Comparison of ENCODE assay signal across 8 cellular contexts in genomic region chr16:88810868-88811599, GRCh38. TPM values are rescaled to one million over a fixed set of nuclear protein-coding genes. Genes with fewer than 3 reads are reported as not detected.
DNase-seq lines count a peak whose midpoint lies in the region; ATAC-seq and TF ChIP-seq lines count a peak whose summit lies in the region.

No MANE protein-coding gene starts in this region.

- peak overlapping the region; percentile 88 for H3K4me3 Mint-ChIP-seq in GM23338

- peaks cover 11% of the 10 kb centered on the region; the same call in 2 of the 3 replicates for H3K4me1 Mint-ChIP-seq in GM23338

- CTCF ChIA-PET in SK-N-SH (lab: Yijun Ruan, JAX) = interaction anchor here (1.0 to 9.1 kb wide), 6 partner anchors 11 to 405 kb away, joined by 3 to 82 read pairs (median 12); partner anchors contain the start of genes CDH15, GALNS and TRAPPC2L

- H3K9me2 ChIP-seq in GM23338 (ENCODE audit: insufficient read depth) = no peaks in the 10 kb centered on the region
- no peaks in the 10 kb centered on the region for H3K9me2 ChIP-seq in SK-N-SH

- H3K36me3 Mint-ChIP-seq in GM23338 (ENCODE audit: low read depth) = peaks cover 49% of the 10 kb centered on the region

- H3F3A ChIP-seq in GM23338 (replicated peaks; ENCODE audit: low read depth) = peaks cover 46% of the 10 kb centered on the region
- H3F3A ChIP-seq in SK-N-SH (replicated peaks; ENCODE audit: insufficient read depth) = peaks cover 25% of the 10 kb centered on the region

- H3K9ac ChIP-seq in KMS-11 (peak overlapping the region; percentile 96), SK-N-SH (peak overlapping the region; percentile 78)

- TF ChIP-seq CTCF in GM12864 (IDR thresholded peaks at IDR 0.05; ENCODE audit: low read depth, low read length, missing control alignments) (no peak), GM23338 (conservative IDR thresholded peaks at IDR 0.05; ENCODE audit: low read depth in 2 of 2) (no peak), KMS-11 (conservative IDR thresholded peaks at IDR 0.05; ENCODE audit: low read depth, low read length) (no peak), SK-N-SH (IDR thresholded peaks at IDR 0.05) (no peak), astrocyte of the cerebellum (IDR thresholded peaks at IDR 0.05; ENCODE audit: low read depth, low read length, missing control alignments) (no peak)

- H3K27me3 Mint-ChIP-seq in GM23338 (ENCODE audit: insufficient read depth, low read depth, poor library complexity) = peaks cover 49% of the 10 kb centered on the region

- H3K79me2 ChIP-seq in GM23338 (replicated peaks; ENCODE audit: insufficient read depth) (peaks cover 13% of the 10 kb centered on the region), KMS-11 (ENCODE audit: insufficient read depth, low read depth) (peaks cover 35% of the 10 kb centered on the region), SK-N-SH (ENCODE audit: insufficient read depth) (peaks cover 14% of the 10 kb centered on the region)

- H3K27ac Mint-ChIP-seq in GM23338 = peak overlapping the region; percentile 92

- in situ Hi-C loops in astrocyte of the cerebellum (cut with HindIII; ENCODE audit: low sequenced_read_pairs) = no loop called here

- H3K4me3 ChIP-seq in GM12864 (ENCODE audit: low read depth, low read length) (peak overlapping the region; percentile 72), GM23338 (peak overlapping the region; percentile 93), KMS-11 (IDR thresholded peaks at IDR 0.05; ENCODE audit: insufficient read depth, low read depth, low read length) (no peak overlapping the region), SK-N-SH (ENCODE audit: low read depth in 2 of 2, low read length in 1 of 2) (peak overlapping the region; percentile 73 to 74), astrocyte of the cerebellum (ENCODE audit: low read depth, low read length) (peak overlapping the region; percentile 65)

- 17% methylated on average over 5 of the region's 45 CpGs for WGBS in SK-N-SH (ENCODE audit: low lambda C conversion rate)

- H3K4me2 ChIP-seq in GM23338 (peak overlapping the region; percentile 99), KMS-11 (peak overlapping the region; percentile 94), SK-N-SH (peak overlapping the region; percentile 98)

- H3K27ac ChIP-seq in GM23338 (ENCODE audit: low read depth) (peak overlapping the region; percentile 69; the same call in 1 of the 2 replicates), KMS-11 (peak overlapping the region; percentile 82), SK-N-SH (ENCODE audit: low read depth in 2 of 2, low read length in 1 of 2) (peak overlapping the region; percentile 79 to 82)

- H2AFZ ChIP-seq in GM23338 = no peak overlapping the region
- no peak overlapping the region for H2AFZ ChIP-seq in KMS-11 (ENCODE audit: low read depth)
- no peak overlapping the region; the same call in 1 of the 2 replicates for H2AFZ ChIP-seq in SK-N-SH (ENCODE audit: low read depth)

- peak; percentile 21 for ATAC-seq in GM23338

- peaks cover 4% of the 10 kb centered on the region; the same call in 1 of the 3 replicates for H3K9me3 Mint-ChIP-seq in GM23338

- no peaks in the 10 kb centered on the region for H3K9me3 ChIP-seq in SK-N-SH

- H4K20me1 ChIP-seq in GM23338 (replicated peaks; ENCODE audit: insufficient read depth) (no peaks in the 10 kb centered on the region; the same call in none of the 2 replicates), KMS-11 (ENCODE audit: insufficient read depth) (no peaks in the 10 kb centered on the region), SK-N-SH (ENCODE audit: insufficient read depth) (peaks cover 25% of the 10 kb centered on the region)

- H3K36me3 ChIP-seq in GM23338 (ENCODE audit: insufficient read depth) (peaks cover 18% of the 10 kb centered on the region), KMS-11 (ENCODE audit: insufficient read depth) (peaks cover 6% of the 10 kb centered on the region; the same call in 1 of the 2 replicates), SK-N-SH (replicated peaks in 1 of 2; ENCODE audit: control insufficient read depth in 1 of 2, insufficient read depth in 2 of 2, low read length in 1 of 2) (peaks cover 0 to 32% of the 10 kb centered on the region in 2 experiments)

- H3K27me3 ChIP-seq in GM23338 (ENCODE audit: insufficient read depth) (no peaks in the 10 kb centered on the region), KMS-11 (ENCODE audit: insufficient read depth, low read depth) (no peaks in the 10 kb centered on the region), SK-N-SH (ENCODE audit: insufficient read depth) (no peaks in the 10 kb centered on the region)

- no peak for DNase-seq in GM12864 (ENCODE audit: low read depth)
- DNase-seq in GM23338 (ENCODE audit: low spot score) = peak; percentile 62
- DNase-seq in SK-N-SH = peak; percentile 88
- DNase-seq in astrocyte of the cerebellum (ENCODE audit: low read depth) = no peak
- DNase-seq in hepatic stellate cell (ENCODE audit: low spot score) = peak; percentile 87
- DNase-seq in retina = peak; percentile 94
- DNase-seq in cortex of kidney (lab: John Stamatoyannopoulos, UW) = no peak

- H3K4me1 ChIP-seq in GM23338 (ENCODE audit: insufficient read depth) = no peaks in the 10 kb centered on the region; the same call in 1 of the 2 replicates
- H3K4me1 ChIP-seq in KMS-11 (ENCODE audit: low read depth, poor library complexity, severe bottlenecking) = peaks cover 25% of the 10 kb centered on the region
- H3K4me1 ChIP-seq in SK-N-SH (ENCODE audit: control insufficient read depth in 1 of 2, insufficient read depth in 2 of 2, low read depth in 1 of 2, low read length in 1 of 2) = peaks cover 10 to 29% of the 10 kb centered on the region in 2 experiments; a peak in 2 of 4 replicates

- TF ChIP-seq EP300 in SK-N-SH (IDR thresholded peaks at IDR 0.05; ENCODE audit: borderline replicate concordance in 1 of 2, low read depth in 1 of 2, low read length in 1 of 2) = no peak

- POLR2A ChIA-PET in SK-N-SH (lab: Yijun Ruan, JAX) = interaction anchor here (1.0 kb wide), 1 partner anchor 10 kb away, joined by 3 read pairs; no protein-coding TSS in a partner anchor

- TF ChIP-seq RAD21 in SK-N-SH (IDR thresholded peaks at IDR 0.05; ENCODE audit: low read length) = no peak

TF ChIP-seq in GM23338, 12 proteins besides CTCF, POLR2A, EP300 and RAD21 (continues in another document):
- no peak for TF ChIP-seq POLR2AphosphoS5 (IDR thresholded peaks at IDR 0.05; ENCODE audit: low read depth)

TF ChIP-seq in SK-N-SH, 30 proteins besides CTCF, POLR2A, EP300 and RAD21 (continues in another document):
- no peak for TF ChIP-seq GATA2 (CRISPR knock-in tag; IDR thresholded peaks at IDR 0.05)
- TF ChIP-seq SMC3 (IDR thresholded peaks at IDR 0.05; ENCODE audit: low read depth, low read length) = no peak
- no peak for TF ChIP-seq EZH2phosphoT487 (IDR thresholded peaks at IDR 0.05; ENCODE audit: borderline replicate concordance, low read depth)
- TF ChIP-seq FOXJ3 (CRISPR knock-in tag; IDR thresholded peaks at IDR 0.05) = no peak
- TF ChIP-seq YY1 (IDR thresholded peaks at IDR 0.05; ENCODE audit: low read depth) = peak; percentile 11; the same call in 1 of the 2 replicates
- TF ChIP-seq TAF1 (IDR thresholded peaks at IDR 0.05; ENCODE audit: borderline replicate concordance, low read depth, low read length) = peak; percentile 52
- peak; percentile 64 for TF ChIP-seq POLR2AphosphoS5 (IDR thresholded peaks at IDR 0.05; ENCODE audit: low read depth, low read length)
- peak; percentile 94 for TF ChIP-seq USF1 (IDR thresholded peaks at IDR 0.05; ENCODE audit: borderline replicate concordance, low read depth)
- TF ChIP-seq MXI1 (IDR thresholded peaks at IDR 0.05; ENCODE audit: low read depth, low read length) = peak; percentile 89

RNA-seq across cellular contexts. Expression of gene APRT, which starts 0.7 kb away (rescaled TPM):
- 250 and 258 TPM in 2 replicates for total RNA-seq in GM23338 (2014; rRNA removed; shearing (Covaris generic))
- 522 and 536 TPM in 2 replicates for polyA plus RNA-seq in GM23338 (2016; fragmentation: Nextera tagmentation; extraction: Ambion mirVana)
- polyA plus RNA-seq in SK-N-SH (2012; rRNA removed) = 178 and 192 TPM in 2 replicates
- polyA plus RNA-seq in SK-N-SH (2012; cell fraction: cytosol; rRNA removed) = 87.4 and 115 TPM in 2 replicates
- polyA plus RNA-seq in SK-N-SH (2012; cell fraction: nucleus; rRNA removed) = 186 and 231 TPM in 2 replicates

RNA-seq across cellular contexts. Expression of gene CDT1, which starts 7.4 kb away (rescaled TPM):
- 114 and 187 TPM in 2 replicates for total RNA-seq in GM23338 (2014; rRNA removed; shearing (Covaris generic))
- polyA plus RNA-seq in GM23338 (2016; fragmentation: Nextera tagmentation; extraction: Ambion mirVana) = 32.6 and 36.1 TPM in 2 replicates
- polyA plus RNA-seq in SK-N-SH (2012; rRNA removed) = 3.1 and 6.1 TPM in 2 replicates
- polyA plus RNA-seq in SK-N-SH (2012; cell fraction: cytosol; rRNA removed) = 1.5 and 4.3 TPM in 2 replicates
- 8.0 and 8.2 TPM in 2 replicates for polyA plus RNA-seq in SK-N-SH (2012; cell fraction: nucleus; rRNA removed)

RNA-seq across cellular contexts. Expression of gene PIEZO1, which starts 26.0 kb away (rescaled TPM):
- 56.2 and 70.1 TPM in 2 replicates for total RNA-seq in GM23338 (2014; rRNA removed; shearing (Covaris generic))
- polyA plus RNA-seq in GM23338 (2016; fragmentation: Nextera tagmentation; extraction: Ambion mirVana) = 29.6 and 30.4 TPM in 2 replicates
- 111 and 184 TPM in 2 replicates for polyA plus RNA-seq in SK-N-SH (2012; rRNA removed)
- polyA plus RNA-seq in SK-N-SH (2012; cell fraction: cytosol; rRNA removed) = 45.3 and 86.3 TPM in 2 replicates
- 670 and 1,039 TPM in 2 replicates for polyA plus RNA-seq in SK-N-SH (2012; cell fraction: nucleus; rRNA removed)

RNA-seq across cellular contexts. Expression of gene GALNS, which starts 45.7 kb away (rescaled TPM):
- total RNA-seq in GM23338 (2014; rRNA removed; shearing (Covaris generic)) = 16.4 and 18.8 TPM in 2 replicates
- polyA plus RNA-seq in GM23338 (2016; fragmentation: Nextera tagmentation; extraction: Ambion mirVana) (9.7 TPM in 2 replicates), SK-N-SH (2012; rRNA removed) (13.8 and 16.5 TPM in 2 replicates)
- 12.1 and 15.9 TPM in 2 replicates for polyA plus RNA-seq in SK-N-SH (2012; cell fraction: cytosol; rRNA removed)
- polyA plus RNA-seq in SK-N-SH (2012; cell fraction: nucleus; rRNA removed) = 43.5 and 44.1 TPM in 2 replicates

RNA-seq across cellular contexts. Expression of gene TRAPPC2L, which starts 45.9 kb away (rescaled TPM):
- total RNA-seq in GM23338 (2014; rRNA removed; shearing (Covaris generic)) = 59.3 and 68.8 TPM in 2 replicates
- 167 and 171 TPM in 2 replicates for polyA plus RNA-seq in GM23338 (2016; fragmentation: Nextera tagmentation; extraction: Ambion mirVana)
- 73.9 and 74.4 TPM in 2 replicates for polyA plus RNA-seq in SK-N-SH (2012; rRNA removed)
- polyA plus RNA-seq in SK-N-SH (2012; cell fraction: cytosol; rRNA removed) = 52.1 and 63.3 TPM in 2 replicates
- 68.2 and 74.9 TPM in 2 replicates for polyA plus RNA-seq in SK-N-SH (2012; cell fraction: nucleus; rRNA removed)

Comparison
In these comparisons a context has a peak if more than half of its experiments do, and no peak if none do; other contexts are left out.
1. DNase-seq: peak in GM23338 (single experiment), SK-N-SH (single experiment), hepatic stellate cell (single experiment) and retina (single experiment); none in GM12864 (single experiment), astrocyte of the cerebellum (single experiment) and cortex of kidney (single experiment).
2. Peak in every context shown above with its lines, with median percentiles within 50 percentile points of each other: H3K27ac ChIP-seq and H3K4me2 ChIP-seq.